In genomic region chr9:13174906-13175639, GRCh38 we compare ENCODE assay signal across 18 cellular contexts.
DNase-seq lines count a peak whose midpoint lies in the region; ATAC-seq, FAIRE-seq and TF ChIP-seq lines count a peak whose summit lies in the region.
"Had no signal": no experiment of that assay in that cellular context is flagged by ENCODE, and none has a peak within 500 bp of the region (broad histone marks: within the 10 kb centered on the region; RNA-seq: fewer than 3 reads in every experiment).

No MANE protein-coding gene starts in this region.

- TF ChIP-seq POLR2A in right lobe of liver (IDR thresholded peaks at IDR 0.05), result no peak

- peaks cover 0 to 3% of the 10 kb centered on the region in 2 donors for H3K36me3 ChIP-seq in kidney (ENCODE audit: control insufficient read depth in 1 of 2, insufficient read depth in 2 of 2, low read length in 2 of 2)
- H3K36me3 ChIP-seq in right lobe of liver, result no peaks in the 10 kb centered on the region
- H3K36me3 ChIP-seq: BLaER1 had no signal

- H3K4me1 ChIP-seq in kidney (ENCODE audit: control insufficient read depth in 1 of 2, insufficient read depth in 1 of 2, low read depth in 1 of 2, low read length in 2 of 2), result no peaks in the 10 kb centered on the region
- peaks cover 0 to 11% (median 4%) of the 10 kb centered on the region in 4 donors for H3K4me1 ChIP-seq in right lobe of liver
- H3K4me1 ChIP-seq: BLaER1 had no signal

- H3K27ac ChIP-seq in kidney (ENCODE audit: low read depth in 2 of 2, low read length in 2 of 2) (no peak overlapping the region), right lobe of liver (peak overlapping the region; percentile 25 to 74 (median 69))
- H3K27ac ChIP-seq: BLaER1 had no signal

- WGBS in right lobe of liver (ENCODE audit: insufficient coverage, low coverage, low lambda C conversion rate, missing lambda C conversion rate), result 65% methylated on average over 2 of the region's 2 CpGs

- H3K9ac ChIP-seq in kidney (ENCODE audit: low read length in 2 of 2), result no peak overlapping the region
- H3K9ac ChIP-seq: BLaER1 had no signal

- ATAC-seq in right lobe of liver, result peak; percentile 52 to 69 (median 61)
- no peak for ATAC-seq in GM18867 (IDR thresholded peaks at IDR 0.05; ENCODE audit: unreplicated experiment)
- ATAC-seq in HG02571 (IDR thresholded peaks at IDR 0.05; ENCODE audit: unreplicated experiment), result no peak
- ATAC-seq in GM21390 (IDR thresholded peaks at IDR 0.05; ENCODE audit: unreplicated experiment), result no peak
- ATAC-seq: HCT116 had no signal

- H3K4me3 ChIP-seq in kidney (ENCODE audit: low read length in 2 of 2) (peak overlapping the region; percentile 20 to 52), right lobe of liver (peak overlapping the region; percentile 10 to 52 (median 39))
- H3K4me3 ChIP-seq: BLaER1 had no signal

- H3K27me3 ChIP-seq in right lobe of liver, result no peaks in the 10 kb centered on the region
- H3K27me3 ChIP-seq: BLaER1 had no signal

- TF ChIP-seq CTCF in kidney (IDR thresholded peaks at IDR 0.05; ENCODE audit: borderline replicate concordance, extremely low read depth, insufficient read depth) (no peak), right lobe of liver (IDR thresholded peaks at IDR 0.05) (no peak)

- intact Hi-C loops in kidney (cut with DNase I) (no loop called here), right lobe of liver (cut with DNase I) (no loop called here)

- H3K9me3 ChIP-seq in kidney (ENCODE audit: control insufficient read depth in 1 of 2, low read length in 2 of 2), result no peaks in the 10 kb centered on the region
- H3K9me3 ChIP-seq in right lobe of liver, result no peaks in the 10 kb centered on the region
- H3K9me3 ChIP-seq: BLaER1 had no signal

- DNase-seq in amniotic epithelial cell (ENCODE audit: low read depth), result peak; percentile 37
- DNase-seq in kidney, result no peak
- no peak for DNase-seq in right lobe of liver
- DNase-seq in NCI-H1930 (lab: John Stamatoyannopoulos, UW), result no peak
- DNase-seq: CD4-positive, alpha-beta memory T cell; DMS153; DMS79; GDM1; GOT3; H7; HFFc6 had no signal

- no peak for FAIRE-seq in kidney (lab: Jason Lieb, UNC)
- FAIRE-seq: GM12892, GM19239 had no signal

Comparison
In these comparisons a context has a peak if more than half of its experiments do, and no peak if none do; other contexts are left out.
1. H3K27ac ChIP-seq: peak in right lobe of liver (3 of 3); none in kidney (0 of 2).
2. ATAC-seq: peak in right lobe of liver (4 of 4); none in GM18867 (single experiment), HG02571 (single experiment) and GM21390 (single experiment).